Comparison of ENCODE assay signal across 9 cellular contexts in genomic region chr17:44004077-44004760, GRCh38. TPM values are rescaled to one million over a fixed set of nuclear protein-coding genes. Genes with fewer than 3 reads are reported as not detected.
A peak's percentile ranks its signal among the peaks of the same experiment; 100 is the strongest.
DNase-seq lines count a peak whose midpoint lies in the region; ATAC-seq, FAIRE-seq and TF ChIP-seq lines count a peak whose summit lies in the region.
"Had no signal": no experiment of that assay in that cellular context is flagged by ENCODE, and none has a peak within 500 bp of the region (broad histone marks: within the 10 kb centered on the region; RNA-seq: fewer than 3 reads in every experiment).

NAGS (plus strand) TSS chr17:44004622; CDS start chr17:44004664, 42 bp downstream.

- in situ Hi-C loops in K562 (cut with MboI) (no loop called here), transverse colon (cut with MboI; ENCODE audit: low pct_ligation_motif_present in 1 of 4, low pct_unique_long_range_greater_than_20kb in 1 of 4, low sequenced_read_pairs in 3 of 4) (no loop called here)

- WGBS in K562 (ENCODE audit: insufficient coverage, low coverage, missing lambda C conversion rate), result 21% methylated on average over 14 of the region's 25 CpGs
- 4% methylated on average over 25 of the region's 25 CpGs for WGBS in liver
- 10% methylated on average over 25 of the region's 25 CpGs; no CpG with 5 or more reads in 1 of the 2 donors for WGBS in transverse colon (ENCODE audit: low coverage in 1 of 2), 2 donors

- H2AFZ ChIP-seq in K562 (ENCODE audit: low read depth, low read length), result peak within 1 kb of the TSS; percentile 51; the same call in 1 of the 2 replicates

- H3K9ac ChIP-seq in K562 (ENCODE audit: insufficient read depth in 1 of 2, low read depth in 2 of 2, low read length in 2 of 2), result peak within 1 kb of the TSS in 1 of 2 experiments; percentile 65; a peak in 1 of 4 replicates
- peak within 1 kb of the TSS in 1 of 2 donors; percentile 68 for H3K9ac ChIP-seq in liver (ENCODE audit: low read depth in 1 of 2, low read length in 2 of 2)

- H3K79me2 ChIP-seq in K562 (ENCODE audit: control insufficient read depth, insufficient read depth, low read length), result no peaks in the 10 kb centered on the region

- H3K9me3 ChIP-seq in cardiac muscle cell (ENCODE audit: low read depth) (no peaks in the 10 kb centered on the region), K562 (replicated peaks; ENCODE audit: control insufficient read depth, insufficient read depth, low read depth, low read length) (no peaks in the 10 kb centered on the region), liver (ENCODE audit: control insufficient read depth in 4 of 4, low read length in 3 of 4) (no peaks in the 10 kb centered on the region), transverse colon (no peaks in the 10 kb centered on the region)

- H3K27me3 ChIP-seq in cardiac muscle cell (peaks cover 39% of the 10 kb centered on the region), K562 (ENCODE audit: control insufficient read depth in 2 of 2, insufficient read depth in 2 of 2, low read length in 2 of 2) (no peaks in the 10 kb centered on the region), liver (ENCODE audit: control insufficient read depth in 4 of 4, insufficient read depth in 4 of 4, low read length in 3 of 4) (no peaks in the 10 kb centered on the region), transverse colon (peaks cover 28% of the 10 kb centered on the region)

- ATAC-seq in Right ventricle myocardium superior (ENCODE audit: poor library complexity) (no peak), K562 (no peak), GM21723 (IDR thresholded peaks at IDR 0.05; ENCODE audit: unreplicated experiment) (no peak)

- intact Hi-C loops in Right ventricle myocardium superior (cut with DNase I) (no loop called here), K562 (cut with micrococcal nuclease) (no loop called here), transverse colon (cut with DNase I; ENCODE audit: low total_unique reads) (no loop called here)

- POLR2A ChIA-PET in K562 (lab: Yijun Ruan, JAX), result interaction anchor here (1.2 kb wide), 1 partner anchor 51 kb away, joined by 6 read pairs; the partner anchor contains the start of gene PYY

- H3K27ac ChIP-seq in cardiac muscle cell, result no peak within 1 kb of the TSS
- no peak within 1 kb of the TSS for H3K27ac ChIP-seq in K562 (ENCODE audit: extremely low read depth, low read depth, low read length)
- H3K27ac ChIP-seq in liver (ENCODE audit: low read depth in 1 of 2, low read length in 2 of 2), result peak within 1 kb of the TSS; percentile 94 to 98
- peak within 1 kb of the TSS in 3 of 4 donors; percentile 59 to 71 (median 63) for H3K27ac ChIP-seq in transverse colon

- peak within 1 kb of the TSS; percentile 15 for H3K4me3 ChIP-seq in cardiac muscle cell
- no peak within 1 kb of the TSS for H3K4me3 ChIP-seq in K562
- H3K4me3 ChIP-seq in liver (ENCODE audit: low read depth in 1 of 3, low read length in 3 of 3), result peak within 1 kb of the TSS; percentile 78 to 90 (median 81)
- peak within 1 kb of the TSS in 3 of 4 donors; percentile 44 to 58 (median 49) for H3K4me3 ChIP-seq in transverse colon

- H3K4me1 ChIP-seq in cardiac muscle cell (ENCODE audit: low read depth) (peaks cover 4% of the 10 kb centered on the region), K562 (replicated peaks in 1 of 2; ENCODE audit: control insufficient read depth in 2 of 2, insufficient read depth in 2 of 2, low read length in 2 of 2) (peaks cover 10 to 37% of the 10 kb centered on the region in 2 experiments), liver (ENCODE audit: control insufficient read depth in 4 of 4, insufficient read depth in 4 of 4, low read length in 3 of 4) (peaks cover 23 to 86% (median 56%) of the 10 kb centered on the region in 4 donors), transverse colon (peaks cover 18 to 37% (median 33%) of the 10 kb centered on the region in 4 donors)

- CTCF ChIA-PET in K562 (lab: Yijun Ruan, JAX; ENCODE audit: low intra/inter-chr PET ratio), result no interaction called here

- no peak for TF ChIP-seq RAD21 in K562 (CRISPR knock-in tag; conservative IDR thresholded peaks at IDR 0.05 in 1 of 2, IDR thresholded peaks at IDR 0.05 in 1 of 2)
- no peak for TF ChIP-seq RAD21 in liver (IDR thresholded peaks at IDR 0.05)

- H3K36me3 ChIP-seq in cardiac muscle cell (no peaks in the 10 kb centered on the region), K562 (ENCODE audit: control insufficient read depth, insufficient read depth, low read length) (no peaks in the 10 kb centered on the region), liver (ENCODE audit: control insufficient read depth in 4 of 4, insufficient read depth in 3 of 4, low read depth in 1 of 4, low read length in 3 of 4) (peaks cover 4 to 14% (median 12%) of the 10 kb centered on the region in 4 donors), transverse colon (no peaks in the 10 kb centered on the region)

- no peak for FAIRE-seq in K562 (lab: Jason Lieb, UNC)

- no peak within 1 kb of the TSS for H3K4me2 ChIP-seq in K562 (ENCODE audit: insufficient read depth, low read length)

- BruUV-seq in K562 (replicated peaks; lab: Mats Ljungman, UMichigan), result no TSS peak

- DNase-seq in cardiac muscle cell (ENCODE audit: low read depth in 1 of 2, low spot score in 1 of 2) (peak in 1 of 2 donors; percentile 35), Right ventricle myocardium superior (no peak), K562 (ENCODE audit: extremely low read depth in 1 of 4, low spot score in 3 of 4) (peak; percentile 58 to 63 (median 59)), transverse colon (peak; percentile 14), putamen (ENCODE audit: low spot score) (no peak)
- no peak for DNase-seq in central memory CD4-positive, alpha-beta T cell
- DNase-seq: cortex of kidney had no signal

- no peaks in the 10 kb centered on the region for H3K9me1 ChIP-seq in K562 (ENCODE audit: control insufficient read depth, insufficient read depth, low read length)

- peaks cover 11% of the 10 kb centered on the region; the same call in 1 of the 2 replicates for H4K20me1 ChIP-seq in K562 (replicated peaks; ENCODE audit: control insufficient read depth, insufficient read depth, low read length)

- TF ChIP-seq POLR2A in K562 (conservative IDR thresholded peaks at IDR 0.05), result no peak
- no peak for TF ChIP-seq POLR2A in transverse colon (IDR thresholded peaks at IDR 0.05)

- no peak for TF ChIP-seq EP300 in K562 (IDR thresholded peaks at IDR 0.05; ENCODE audit: low read length)
- no peak for TF ChIP-seq EP300 in transverse colon (IDR thresholded peaks at IDR 0.05; ENCODE audit: low read depth)

- TF ChIP-seq CTCF in cardiac muscle cell (IDR thresholded peaks at IDR 0.05; ENCODE audit: low read depth, low read length) (no peak), K562 (IDR thresholded peaks at IDR 0.05 in 2 of 3, conservative IDR thresholded peaks at IDR 0.05 in 1 of 3; ENCODE audit: insufficient read depth in 2 of 3, low read depth in 1 of 3, low read length in 3 of 3) (no peak), liver (IDR thresholded peaks at IDR 0.05; ENCODE audit: low read depth, low read length, missing input control) (no peak), transverse colon (IDR thresholded peaks at IDR 0.05) (no peak)

TF ChIP-seq in K562, 482 proteins besides CTCF, POLR2A, EP300 and RAD21 (continues in another document):
- TF ChIP-seq, protein P1, sequence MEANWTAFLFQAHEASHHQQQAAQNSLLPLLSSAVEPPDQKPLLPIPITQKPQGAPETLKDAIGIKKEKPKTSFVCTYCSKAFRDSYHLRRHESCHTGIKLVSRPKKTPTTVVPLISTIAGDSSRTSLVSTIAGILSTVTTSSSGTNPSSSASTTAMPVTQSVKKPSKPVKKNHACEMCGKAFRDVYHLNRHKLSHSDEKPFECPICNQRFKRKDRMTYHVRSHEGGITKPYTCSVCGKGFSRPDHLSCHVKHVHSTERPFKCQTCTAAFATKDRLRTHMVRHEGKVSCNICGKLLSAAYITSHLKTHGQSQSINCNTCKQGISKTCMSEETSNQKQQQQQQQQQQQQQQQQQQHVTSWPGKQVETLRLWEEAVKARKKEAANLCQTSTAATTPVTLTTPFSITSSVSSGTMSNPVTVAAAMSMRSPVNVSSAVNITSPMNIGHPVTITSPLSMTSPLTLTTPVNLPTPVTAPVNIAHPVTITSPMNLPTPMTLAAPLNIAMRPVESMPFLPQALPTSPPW (CRISPR knock-in tag; IDR thresholded peaks at IDR 0.05), result peak; percentile 54

TF ChIP-seq in liver, 16 proteins besides CTCF, POLR2A, EP300 and RAD21 (continues in another document):
- TF ChIP-seq SP1 (IDR thresholded peaks at IDR 0.05), result peak; percentile 67

RNA-seq across cellular contexts. Expression of gene NAGS, which starts in this region (rescaled TPM):
- 4.2 and 6.1 TPM in 2 replicates for total RNA-seq in cardiac muscle cell
- 5.1 and 8.5 TPM in 2 replicates for polyA plus RNA-seq in cardiac muscle cell
- total RNA-seq in Right ventricle myocardium superior, result 0.54 TPM
- not detected in 2 replicates for total RNA-seq in K562 (2011; cell fraction: chromatin; rRNA removed; ENCODE audit: low replicate concordance)
- not detected in 2 replicates for total RNA-seq in K562 (2011; cell fraction: nucleolus; rRNA removed)
- total RNA-seq in K562 (2011; cell fraction: nucleoplasm; rRNA removed), result not detected in 2 replicates
- total RNA-seq in K562 (2014; rRNA removed), result not detected in 2 replicates
- not detected in 2 replicates for total RNA-seq in K562 (2014; rRNA removed; fragmentation: Illumina TruSeq; extraction: Trizol)
- not detected in 2 replicates for total RNA-seq in K562 (2015; rRNA removed; fragmentation: Illumina TruSeq; extraction: Trizol)
- total RNA-seq in K562 (2021), result not detected in 2 replicates
- polyA plus RNA-seq in K562 (2011; rRNA removed), result 0.03 TPM in 1 of 2 replicates, not detected in the other
- 0.12 TPM in 1 of 2 replicates, not detected in the other for polyA plus RNA-seq in K562 (2011; cell fraction: cytosol; rRNA removed)
- polyA plus RNA-seq in K562 (2011; cell fraction: nucleus; rRNA removed), result not detected in 2 replicates
- polyA plus RNA-seq in K562 (2012), result 0.10 and 0.11 TPM in 2 replicates
- polyA plus RNA-seq in K562 (2014; fragmentation: Illumina TruSeq; extraction: Trizol), result 0.10 TPM in 1 of 2 replicates, not detected in the other
- not detected for polyA plus RNA-seq in K562 (2014; fragmentation: Nextera tagmentation; extraction: Ambion mirVana)
- 0.28 TPM in 1 of 2 replicates, not detected in the other for polyA plus RNA-seq in K562 (2014; rRNA removed)
- polyA minus RNA-seq in K562 (2011; rRNA and poly(A)+ RNA removed), result not detected in 2 replicates
- not detected in 2 replicates for polyA minus RNA-seq in K562 (2011; cell fraction: cytosol; rRNA and poly(A)+ RNA removed)
- not detected in 2 replicates for polyA minus RNA-seq in K562 (2011; cell fraction: nucleus; rRNA and poly(A)+ RNA removed)
- total RNA-seq in liver, result 10 to 100 TPM; 21.5 to 29.4 TPM
- 10 to 100 TPM; 27.1 to 29.8 TPM for polyA plus RNA-seq in liver
- total RNA-seq in transverse colon, result 10 to 100 TPM in 2 of 4 donors, 1 to 10 TPM in 2; 3.0 to 46.3 (median 17.7) TPM

Comparison
In these comparisons a context has a peak if more than half of its experiments do, and no peak if none do; other contexts are left out.
1. Peak in DNase-seq in K562; RNA of the gene not detected or under 1 TPM.
2. H3K27ac ChIP-seq: peak in liver (2 of 2) and transverse colon (3 of 4); none in cardiac muscle cell (single experiment) and K562 (single experiment).